30 cellular contexts compared by ENCODE assay signal in genomic region chr12:20524113-20524512, GRCh38.
"Had no signal": no experiment of that assay in that cellular context is flagged by ENCODE, and none has a peak within 500 bp of the region (broad histone marks: within the 10 kb centered on the region; RNA-seq: fewer than 3 reads in every experiment).

No MANE protein-coding gene starts in this region.

- H2AFZ ChIP-seq: neural progenitor cell had no signal

- H3K4me3 ChIP-seq: body of pancreas, cardiac muscle cell, colonic mucosa, gastrocnemius medialis, left lung, lung, neural progenitor cell, thoracic aorta had no signal

- H3K4me2 ChIP-seq: neural progenitor cell had no signal

- H3K4me3 Mint-ChIP-seq: activated CD4-positive, alpha-beta memory T cell treated with anti-CD3 and anti-CD28 coated beads, Interleukin-2, amount 10 ng/mL, durations not matched to agents 7 days and 5 days; activated CD4-positive, alpha-beta T cell treated with anti-CD3 and anti-CD28 coated beads, Interleukin-2, amount 10 ng/mL, durations not matched to agents 7 days and 5 days; activated T-cell treated with anti-CD3 and anti-CD28 coated beads, Interleukin-2, amount 50 U/mL, for 24 hours; natural killer cell; neural progenitor cell; T-cell; T-helper 2 cell treated with Interferon-gamma antibody and Interleukin-4, amounts not matched to agents 5 μg/mL and 100 μg/mL, for 36 hours had no signal

- DNase-seq: activated CD4-positive, alpha-beta memory T cell treated with anti-CD3 and anti-CD28 coated beads, Interleukin-2, amount 10 ng/mL, durations not matched to agents 7 days and 5 days; activated CD4-positive, alpha-beta T cell treated with anti-CD3 and anti-CD28 coated beads, Interleukin-2, amount 10 ng/mL, durations not matched to agents 7 days and 5 days; activated CD4-positive, CD25-positive, alpha-beta regulatory T cell treated with anti-CD3 and anti-CD28 coated beads, Interleukin-2, amount 50 U/mL, for 72 hours; activated CD8-positive, alpha-beta memory T cell treated with anti-CD3 and anti-CD28 coated beads, Interleukin-2, amount 50 U/mL, for 48 hours; activated gamma-delta T cell treated with Interleukin-2 at 50 U/mL for 16 hours; activated naive CD4-positive, alpha-beta T cell treated with anti-CD3 and anti-CD28 coated beads, Interleukin-2, amount 50 U/mL, for 16 hours; activated T-cell treated with anti-CD3 and anti-CD28 coated beads, Interleukin-2, amount 50 U/mL, for 24 hours; anterior cingulate cortex; body of pancreas; cerebellar nuclear complex; colonic mucosa; effector CD8-positive, alpha-beta T cell; gastrocnemius medialis; hippocampal formation; mesendoderm; natural killer cell; occipital lobe; posterior cingulate gyrus; right cardiac atrium; stimulated activated CD4-positive, alpha-beta T cell treated with anti-CD3 and anti-CD28 coated beads, Interleukin-2, amount 100 ng/mL, for 48 hours; stimulated activated naive CD8-positive, alpha-beta T cell treated with anti-CD3 and anti-CD28 coated beads, Interleukin-15, Interleukin-2, amounts not matched to agents 100 U/mL and 50 U/mL, for 24 hours; T-cell; trophoblast cell had no signal

- ATAC-seq: body of pancreas; gastrocnemius medialis; left lung; natural killer cell; right cardiac atrium; stimulated activated naive CD8-positive, alpha-beta T cell treated with anti-CD3 and anti-CD28 coated beads, Interleukin-15, Interleukin-2, amounts not matched to agents 100 U/mL and 50 U/mL, for 24 hours; T-cell had no signal

- H3K27ac Mint-ChIP-seq: activated CD4-positive, alpha-beta memory T cell treated with anti-CD3 and anti-CD28 coated beads, Interleukin-2, amount 10 ng/mL, durations not matched to agents 7 days and 5 days; activated CD4-positive, alpha-beta T cell treated with anti-CD3 and anti-CD28 coated beads, Interleukin-2, amount 10 ng/mL, durations not matched to agents 7 days and 5 days; activated T-cell treated with anti-CD3 and anti-CD28 coated beads, Interleukin-2, amount 50 U/mL, for 24 hours; natural killer cell; neural progenitor cell; T-cell; T-helper 2 cell treated with Interferon-gamma antibody and Interleukin-4, amounts not matched to agents 5 μg/mL and 100 μg/mL, for 36 hours had no signal

- H3K9me3 ChIP-seq: body of pancreas, colonic mucosa, gastrocnemius medialis, left lung, thoracic aorta had no signal

- H3K4me1 ChIP-seq: body of pancreas, colonic mucosa, gastrocnemius medialis, left lung had no signal

- H3K9ac ChIP-seq: neural progenitor cell had no signal

- H3K36me3 Mint-ChIP-seq: natural killer cell, neural progenitor cell, T-cell had no signal

- H3K4me1 Mint-ChIP-seq: activated CD4-positive, alpha-beta memory T cell treated with anti-CD3 and anti-CD28 coated beads, Interleukin-2, amount 10 ng/mL, durations not matched to agents 7 days and 5 days; activated CD4-positive, alpha-beta T cell treated with anti-CD3 and anti-CD28 coated beads, Interleukin-2, amount 10 ng/mL, durations not matched to agents 7 days and 5 days; natural killer cell; T-cell had no signal

- H3K36me3 ChIP-seq: cardiac muscle cell, colonic mucosa, gastrocnemius medialis, left lung, neural progenitor cell, thoracic aorta had no signal

- H3K27ac ChIP-seq: cardiac muscle cell, colonic mucosa, gastrocnemius medialis, left lung, neural progenitor cell, thoracic aorta, VCaP had no signal

- H3K27me3 Mint-ChIP-seq: activated CD4-positive, alpha-beta memory T cell treated with anti-CD3 and anti-CD28 coated beads, Interleukin-2, amount 10 ng/mL, durations not matched to agents 7 days and 5 days; activated CD4-positive, alpha-beta T cell treated with anti-CD3 and anti-CD28 coated beads, Interleukin-2, amount 10 ng/mL, durations not matched to agents 7 days and 5 days; activated T-cell treated with anti-CD3 and anti-CD28 coated beads, Interleukin-2, amount 50 U/mL, for 24 hours; T-cell had no signal

- H3K27me3 ChIP-seq: body of pancreas, cardiac muscle cell, colonic mucosa, gastrocnemius medialis, left lung, neural progenitor cell had no signal

- H3K9me3 Mint-ChIP-seq: activated CD4-positive, alpha-beta T cell treated with anti-CD3 and anti-CD28 coated beads, Interleukin-2, amount 10 ng/mL, durations not matched to agents 7 days and 5 days; activated T-cell treated with anti-CD3 and anti-CD28 coated beads, Interleukin-2, amount 50 U/mL, for 24 hours; T-helper 2 cell treated with Interferon-gamma antibody and Interleukin-4, amounts not matched to agents 5 μg/mL and 100 μg/mL, for 36 hours had no signal
